11 cellular contexts compared by ENCODE assay signal in genomic region chr15:34609658-34610057, GRCh38. TPM values are rescaled to one million over a fixed set of nuclear protein-coding genes. Genes with fewer than 3 reads are reported as not detected.
DNase-seq lines count a peak whose midpoint lies in the region; ATAC-seq, FAIRE-seq and TF ChIP-seq lines count a peak whose summit lies in the region.
"Had no signal": no experiment of that assay in that cellular context is flagged by ENCODE, and none has a peak within 500 bp of the region (broad histone marks: within the 10 kb centered on the region; RNA-seq: fewer than 3 reads in every experiment).

No MANE protein-coding gene starts in this region.

- intact Hi-C loops in activated CD4-positive, alpha-beta T cell treated with anti-CD3 and anti-CD28 coated beads for 36 hours (cut with DNase I, micrococcal nuclease), result loop anchor here in 1 of 2 experiments (1.0 kb wide), 1 partner anchor 311 kb away; no protein-coding TSS in a partner anchor
- intact Hi-C loops in activated CD8-positive, alpha-beta T cell treated with anti-CD3 and anti-CD28 coated beads for 36 hours (cut with micrococcal nuclease), result no loop called here

- no peak overlapping the region for H3K4me2 ChIP-seq in osteoblast (ENCODE audit: insufficient read depth, low read length)

- TF ChIP-seq CTCF in activated CD8-positive, alpha-beta T cell treated with anti-CD3 and anti-CD28 coated beads for 36 hours (IDR thresholded peaks at IDR 0.05), result no peak
- TF ChIP-seq CTCF in osteoblast (IDR thresholded peaks at IDR 0.05; ENCODE audit: extremely low read depth, low read depth, low read length), result no peak

- H3K79me2 ChIP-seq in osteoblast (ENCODE audit: insufficient read depth, low read length), result no peaks in the 10 kb centered on the region
- H3K79me2 ChIP-seq: parathyroid adenoma had no signal

- no peak overlapping the region for H3K4me3 ChIP-seq in osteoblast (ENCODE audit: insufficient read depth, low read length)

- peaks cover 27% of the 10 kb centered on the region for H3K27me3 Mint-ChIP-seq in activated CD4-positive, alpha-beta T cell treated with anti-CD3 and anti-CD28 coated beads for 36 hours
- peaks cover 15% of the 10 kb centered on the region for H3K27me3 Mint-ChIP-seq in activated CD8-positive, alpha-beta T cell treated with anti-CD3 and anti-CD28 coated beads for 36 hours

- no peaks in the 10 kb centered on the region for H4K20me1 ChIP-seq in osteoblast (ENCODE audit: insufficient read depth, low read length)

- H3K9me3 Mint-ChIP-seq in activated CD4-positive, alpha-beta T cell treated with anti-CD3 and anti-CD28 coated beads for 36 hours (ENCODE audit: low read depth), result no peaks in the 10 kb centered on the region
- no peaks in the 10 kb centered on the region for H3K9me3 Mint-ChIP-seq in activated CD8-positive, alpha-beta T cell treated with anti-CD3 and anti-CD28 coated beads for 36 hours

- CTCF ChIA-PET in activated CD4-positive, alpha-beta T cell treated with anti-CD3 and anti-CD28 coated beads for 36 hours (lab: Charles Lee), result interaction anchor here (0.6 to 1.6 kb wide), 3 partner anchors 13 to 311 kb away, joined by 3 to 4 read pairs (median 4); no protein-coding TSS in a partner anchor
- CTCF ChIA-PET in activated CD8-positive, alpha-beta T cell treated with anti-CD3 and anti-CD28 coated beads for 36 hours (lab: Charles Lee), result interaction anchor here (1.3 to 2.0 kb wide), 4 partner anchors 12 to 311 kb away, joined by 3 to 7 read pairs (median 5); partner anchors contain the start of gene GOLGA8B

- no peak overlapping the region for H3K4me3 Mint-ChIP-seq in activated CD4-positive, alpha-beta T cell treated with anti-CD3 and anti-CD28 coated beads for 36 hours
- peak overlapping the region; percentile 32 for H3K4me3 Mint-ChIP-seq in activated CD8-positive, alpha-beta T cell treated with anti-CD3 and anti-CD28 coated beads for 36 hours

- peaks cover 67% of the 10 kb centered on the region for H3K27me3 ChIP-seq in osteoblast (ENCODE audit: insufficient read depth, low read length)

- POLR2A ChIA-PET in activated CD4-positive, alpha-beta T cell treated with anti-CD3 and anti-CD28 coated beads for 36 hours (lab: Charles Lee), result no interaction called here
- POLR2A ChIA-PET in activated CD8-positive, alpha-beta T cell treated with anti-CD3 and anti-CD28 coated beads for 36 hours (lab: Charles Lee), result no interaction called here

- no peak overlapping the region for H3K27ac Mint-ChIP-seq in activated CD4-positive, alpha-beta T cell treated with anti-CD3 and anti-CD28 coated beads for 36 hours
- H3K27ac Mint-ChIP-seq in activated CD8-positive, alpha-beta T cell treated with anti-CD3 and anti-CD28 coated beads for 36 hours, result peak overlapping the region; percentile 75

- H3K36me3 ChIP-seq in osteoblast (ENCODE audit: insufficient read depth, low read length), result no peaks in the 10 kb centered on the region

- H3K9me3 ChIP-seq in osteoblast (ENCODE audit: low read depth, low read length), result no peaks in the 10 kb centered on the region

- H3K27ac ChIP-seq in osteoblast (ENCODE audit: low read depth, low read length), result no peak overlapping the region
- H3K27ac ChIP-seq: parathyroid adenoma had no signal

- H3K36me3 Mint-ChIP-seq in activated CD4-positive, alpha-beta T cell treated with anti-CD3 and anti-CD28 coated beads for 36 hours (ENCODE audit: low read depth), result no peaks in the 10 kb centered on the region
- H3K36me3 Mint-ChIP-seq in activated CD8-positive, alpha-beta T cell treated with anti-CD3 and anti-CD28 coated beads for 36 hours (ENCODE audit: low read depth), result no peaks in the 10 kb centered on the region

- no peaks in the 10 kb centered on the region for H3K4me1 ChIP-seq in osteoblast (ENCODE audit: insufficient read depth, low read length)
- H3K4me1 ChIP-seq: parathyroid adenoma had no signal

- peaks cover 14% of the 10 kb centered on the region for H3K4me1 Mint-ChIP-seq in activated CD4-positive, alpha-beta T cell treated with anti-CD3 and anti-CD28 coated beads for 36 hours
- H3K4me1 Mint-ChIP-seq in activated CD8-positive, alpha-beta T cell treated with anti-CD3 and anti-CD28 coated beads for 36 hours (ENCODE audit: low read depth), result peaks cover 17% of the 10 kb centered on the region

- FAIRE-seq in HTR-8/SVneo (lab: Jason Lieb, UNC), result no peak

- H2AFZ ChIP-seq in osteoblast (ENCODE audit: low read length), result peak overlapping the region; percentile 41
- H2AFZ ChIP-seq: parathyroid adenoma had no signal

- ATAC-seq in activated CD4-positive, alpha-beta T cell treated with anti-CD3 and anti-CD28 coated beads for 36 hours, result peak; percentile 39
- peak; percentile 56 for ATAC-seq in HG02938 (IDR thresholded peaks at IDR 0.05; ENCODE audit: unreplicated experiment)
- ATAC-seq in activated CD8-positive, alpha-beta T cell treated with anti-CD3 and anti-CD28 coated beads for 36 hours, result peak; percentile 64

- peak; percentile 17 for DNase-seq in activated CD4-positive, alpha-beta T cell treated with anti-CD3 and anti-CD28 coated beads for 36 hours
- DNase-seq in activated CD4-positive, alpha-beta T cell treated with anti-CD3 and anti-CD28 coated beads, Interleukin-2, amount 50 U/mL, for 1 hour, result no peak
- peak; percentile 44 for DNase-seq in activated CD8-positive, alpha-beta T cell treated with anti-CD3 and anti-CD28 coated beads for 36 hours
- DNase-seq in osteoblast (ENCODE audit: insufficient read length, low spot score, missing footprints) (no peak), NCI-H2196 treated with DMSO at 0.1 percent for 48 hours (lab: John Stamatoyannopoulos, UW; ENCODE audit: unreplicated experiment) (no peak), HTR-8/SVneo (ENCODE audit: insufficient read length, low spot score) (no peak), DMS79 treated with DMSO at 0.1 percent for 48 hours (lab: John Stamatoyannopoulos, UW) (no peak)
- DNase-seq: ACHN, GOT3 had no signal

RNA-seq across cellular contexts. Expression of gene GOLGA8B, which starts 26.2 kb away (rescaled TPM):
- total RNA-seq in activated CD4-positive, alpha-beta T cell treated with anti-CD3 and anti-CD28 coated beads for 36 hours, result 10 to 100 TPM; 47.9 to 49.4 TPM
- total RNA-seq in activated CD8-positive, alpha-beta T cell treated with anti-CD3 and anti-CD28 coated beads for 36 hours, result 10 to 100 TPM; 84.6 to 86.9 TPM
- 35.9 and 57.2 TPM in 2 replicates for total RNA-seq in osteoblast

Comparison
In these comparisons a context has a peak if more than half of its experiments do, and no peak if none do; other contexts are left out.
1. DNase-seq: peak in activated CD4-positive, alpha-beta T cell treated with anti-CD3 and anti-CD28 coated beads for 36 hours (single experiment) and activated CD8-positive, alpha-beta T cell treated with anti-CD3 and anti-CD28 coated beads for 36 hours (single experiment); none in activated CD4-positive, alpha-beta T cell treated with anti-CD3 and anti-CD28 coated beads, Interleukin-2, amount 50 U/mL, for 1 hour (single experiment), osteoblast (single experiment), NCI-H2196 treated with DMSO at 0.1 percent for 48 hours (single experiment), HTR-8/SVneo (single experiment) and DMS79 treated with DMSO at 0.1 percent for 48 hours (single experiment).
2. Peak in every context shown above with its lines, with median percentiles within 50 percentile points of each other: ATAC-seq.